1 cellular context compared by ENCODE assay signal in the genomic region with DNA sequence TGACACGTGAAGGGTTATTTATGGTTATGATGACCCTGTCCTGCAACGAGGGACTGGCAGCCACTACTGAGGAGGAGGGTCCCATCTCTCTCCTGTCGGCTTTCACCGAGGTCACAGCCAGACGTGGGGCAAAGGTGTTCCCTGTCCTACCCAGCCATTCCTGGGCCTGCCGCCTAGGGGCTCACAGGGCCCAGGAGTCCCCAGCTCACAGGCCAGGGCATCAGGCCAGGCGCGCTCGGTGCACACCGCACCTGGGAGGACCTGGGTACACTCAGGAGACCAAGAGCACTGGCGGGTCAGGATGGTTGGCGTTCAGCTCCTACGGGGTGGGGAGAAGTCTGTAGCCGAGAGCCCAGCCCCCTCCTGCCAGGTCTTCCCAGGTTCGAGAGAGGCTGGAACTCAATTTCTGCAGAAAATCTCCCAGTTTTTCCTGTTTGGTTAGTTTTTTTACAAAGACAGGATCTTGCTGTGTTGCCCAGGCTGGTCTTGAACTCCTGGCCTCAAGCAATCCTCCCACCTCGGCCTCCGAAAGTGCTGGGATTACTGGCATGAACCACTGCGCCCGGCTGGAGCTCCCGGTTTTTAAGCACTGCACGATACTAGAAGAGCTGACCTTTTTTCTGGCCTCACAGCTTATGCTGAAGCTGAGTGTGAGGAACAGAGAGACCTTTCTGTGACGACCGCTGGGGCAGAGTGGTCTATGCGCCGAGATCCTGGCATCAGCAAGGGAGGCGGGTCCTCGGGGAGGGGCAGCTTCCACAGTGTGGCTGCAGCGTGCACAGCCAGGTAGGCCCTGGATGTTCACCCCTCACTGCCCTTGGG.
TF ChIP-seq lines count a peak whose summit lies in the region.

No MANE protein-coding gene starts in this region.

TF ChIP-seq in endothelial cell of umbilical vein, 7 proteins besides CTCF, POLR2A, EP300 and RAD21:
- TF ChIP-seq POLR2AphosphoS5 (IDR thresholded peaks at IDR 0.05; ENCODE audit: insufficient read depth, low read depth, low read length): no peak
- no peak for TF ChIP-seq FOS (IDR thresholded peaks at IDR 0.05; ENCODE audit: borderline replicate concordance, insufficient read depth, low read length)
- TF ChIP-seq, protein P1, sequence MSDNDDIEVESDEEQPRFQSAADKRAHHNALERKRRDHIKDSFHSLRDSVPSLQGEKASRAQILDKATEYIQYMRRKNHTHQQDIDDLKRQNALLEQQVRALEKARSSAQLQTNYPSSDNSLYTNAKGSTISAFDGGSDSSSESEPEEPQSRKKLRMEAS (IDR thresholded peaks at IDR 0.05; ENCODE audit: insufficient read depth, insufficient read length): no peak
- no peak for TF ChIP-seq MYC (IDR thresholded peaks at IDR 0.05; ENCODE audit: low read depth, low read length)
- no peak for TF ChIP-seq EZH2 (IDR thresholded peaks at IDR 0.05; ENCODE audit: borderline replicate concordance, low read depth, low read length, severe bottlenecking)
- TF ChIP-seq GATA2 (IDR thresholded peaks at IDR 0.05; ENCODE audit: insufficient read depth, insufficient read length, low read depth, low read length): no peak
